In genomic region chr4:152522245-152522644, GRCh38 we compare ENCODE assay signal across 21 cellular contexts. TPM values are rescaled to one million over a fixed set of nuclear protein-coding genes. Genes with fewer than 3 reads are reported as not detected.
DNase-seq lines count a peak whose midpoint lies in the region; ATAC-seq and FAIRE-seq lines count a peak whose summit lies in the region.
"Had no signal": no experiment of that assay in that cellular context is flagged by ENCODE, and none has a peak within 500 bp of the region (broad histone marks: within the 10 kb centered on the region; RNA-seq: fewer than 3 reads in every experiment).

No MANE protein-coding gene starts in this region.

- no peaks in the 10 kb centered on the region for H3K27me3 ChIP-seq in CD4-positive, CD25-positive, alpha-beta regulatory T cell (ENCODE audit: control insufficient read depth, insufficient read depth, low read length)
- no peaks in the 10 kb centered on the region for H3K27me3 ChIP-seq in trophoblast cell (ENCODE audit: insufficient read depth, low read length)
- H3K27me3 ChIP-seq: SJCRH30 had no signal

- peaks cover 0 to 2% (median 0%) of the 10 kb centered on the region in 7 donors for H3K9me3 Mint-ChIP-seq in CD4-positive, CD25-positive, alpha-beta regulatory T cell
- H3K9me3 Mint-ChIP-seq in activated T-helper 17 cell treated with anti-CD3 and anti-CD28 coated beads, Interleukin-2, amount 50 U/mL, for 72 hours: no peaks in the 10 kb centered on the region
- no peaks in the 10 kb centered on the region for H3K9me3 Mint-ChIP-seq in natural killer cell treated with Interleukin-12 subunit alpha and Interleukin-12 subunit beta and Interleukin-15 and Interleukin-18, amount 100 ng/mL, for 72 hours
- H3K9me3 Mint-ChIP-seq: CD8-positive, alpha-beta memory T cell; GM23338 had no signal

- peak overlapping the region; percentile 8 for H3K4me3 ChIP-seq in CD4-positive, CD25-positive, alpha-beta regulatory T cell (ENCODE audit: low read depth, low read length)
- no peak overlapping the region for H3K4me3 ChIP-seq in trophoblast cell (ENCODE audit: low read depth, low read length)
- H3K4me3 ChIP-seq: GM23338, HAP-1, SJCRH30 had no signal

- H2BK5ac ChIP-seq in trophoblast cell (ENCODE audit: low read depth, low read length, poor library complexity): no peak overlapping the region

- H3K4ac ChIP-seq in trophoblast cell (ENCODE audit: low read depth, low read length): no peak overlapping the region

- no peak overlapping the region for H3K23ac ChIP-seq in trophoblast cell (ENCODE audit: low read length)

- no CpG with 5 or more reads among the region's 2 CpGs for WGBS in trophoblast cell (ENCODE audit: extremely low coverage, insufficient coverage, insufficient read length)

- H3K27ac ChIP-seq in CD4-positive, CD25-positive, alpha-beta regulatory T cell (ENCODE audit: insufficient read depth, low read length, poor library complexity, severe bottlenecking): no peak overlapping the region
- no peak overlapping the region for H3K27ac ChIP-seq in trophoblast cell (ENCODE audit: low read depth, low read length)
- H3K27ac ChIP-seq: KMS-11, SJCRH30 had no signal

- H3K14ac ChIP-seq in trophoblast cell (ENCODE audit: low read length): no peak overlapping the region

- H4K12ac ChIP-seq in trophoblast cell (ENCODE audit: low read depth, low read length): no peak overlapping the region

- no peaks in the 10 kb centered on the region for H3K27me3 Mint-ChIP-seq in CD4-positive, CD25-positive, alpha-beta regulatory T cell
- no peaks in the 10 kb centered on the region for H3K27me3 Mint-ChIP-seq in activated T-helper 17 cell treated with anti-CD3 and anti-CD28 coated beads, Interleukin-2, amount 50 U/mL, for 72 hours
- H3K27me3 Mint-ChIP-seq in natural killer cell treated with Interleukin-12 subunit alpha and Interleukin-12 subunit beta and Interleukin-15 and Interleukin-18, amount 100 ng/mL, for 72 hours: no peaks in the 10 kb centered on the region
- H3K27me3 Mint-ChIP-seq: CD8-positive, alpha-beta memory T cell had no signal

- FAIRE-seq in GM19239 (lab: Jason Lieb, UNC): peak; percentile 39
- FAIRE-seq: G401.6, RCC 7860 had no signal

- no peak overlapping the region for H3K18ac ChIP-seq in trophoblast cell (ENCODE audit: low read length)

- no peak overlapping the region for H4K91ac ChIP-seq in trophoblast cell (ENCODE audit: low read depth, low read length)

- no peak overlapping the region for H4K8ac ChIP-seq in trophoblast cell (ENCODE audit: low read depth, low read length)

- no peak overlapping the region for H3K4me2 ChIP-seq in trophoblast cell (ENCODE audit: low read length)
- H3K4me2 ChIP-seq: KMS-11 had no signal

- H2AFZ ChIP-seq in trophoblast cell (ENCODE audit: insufficient read depth, low read length, poor library complexity): no peak overlapping the region
- H2AFZ ChIP-seq: GM23338 had no signal

- H3K79me2 ChIP-seq in trophoblast cell (ENCODE audit: control insufficient read depth, insufficient read depth, low read length, poor library complexity): no peaks in the 10 kb centered on the region

- H3K36me3 ChIP-seq in CD4-positive, CD25-positive, alpha-beta regulatory T cell (ENCODE audit: control insufficient read depth, insufficient read depth, low read length): no peaks in the 10 kb centered on the region
- no peaks in the 10 kb centered on the region for H3K36me3 ChIP-seq in trophoblast cell (ENCODE audit: control insufficient read depth in 1 of 2, insufficient read depth in 2 of 2, low read length in 2 of 2)
- H3K36me3 ChIP-seq: HAP-1, SJCRH30 had no signal

- no peak overlapping the region for H3K27ac Mint-ChIP-seq in CD4-positive, CD25-positive, alpha-beta regulatory T cell
- H3K27ac Mint-ChIP-seq in activated T-helper 17 cell treated with anti-CD3 and anti-CD28 coated beads, Interleukin-2, amount 50 U/mL, for 72 hours: peak overlapping the region; percentile 42
- H3K27ac Mint-ChIP-seq in natural killer cell treated with Interleukin-12 subunit alpha and Interleukin-12 subunit beta and Interleukin-15 and Interleukin-18, amount 100 ng/mL, for 72 hours: peak overlapping the region; percentile 34 to 76
- H3K27ac Mint-ChIP-seq: GM23338 had no signal

- H3K4me1 ChIP-seq in CD4-positive, CD25-positive, alpha-beta regulatory T cell (ENCODE audit: control insufficient read depth, insufficient read depth, low read length, poor library complexity, severe bottlenecking): peaks cover 44% of the 10 kb centered on the region
- no peaks in the 10 kb centered on the region for H3K4me1 ChIP-seq in trophoblast cell (ENCODE audit: control insufficient read depth in 1 of 2, insufficient read depth in 2 of 2, low read length in 2 of 2)
- H3K4me1 ChIP-seq: SJCRH30 had no signal

- no peak for ATAC-seq in CD4-positive, CD25-positive, alpha-beta regulatory T cell (ENCODE audit: low read depth in 2 of 2)
- no peak for ATAC-seq in activated T-helper 17 cell treated with anti-CD3 and anti-CD28 coated beads, Interleukin-2, amount 50 U/mL, for 72 hours (replicated peaks)
- ATAC-seq in natural killer cell treated with Interleukin-12 subunit alpha and Interleukin-12 subunit beta and Interleukin-15 and Interleukin-18, amount 100 ng/mL, for 72 hours: no peak
- ATAC-seq: GM23338 had no signal

- no peak overlapping the region for H2AK5ac ChIP-seq in trophoblast cell (ENCODE audit: low read length)

- H2BK12ac ChIP-seq in trophoblast cell (ENCODE audit: low read length): no peak overlapping the region

- peaks cover 28% of the 10 kb centered on the region for H3K36me3 Mint-ChIP-seq in CD4-positive, CD25-positive, alpha-beta regulatory T cell
- H3K36me3 Mint-ChIP-seq in activated T-helper 17 cell treated with anti-CD3 and anti-CD28 coated beads, Interleukin-2, amount 50 U/mL, for 72 hours (ENCODE audit: low read depth): peaks cover 30% of the 10 kb centered on the region
- peaks cover 9% of the 10 kb centered on the region for H3K36me3 Mint-ChIP-seq in natural killer cell treated with Interleukin-12 subunit alpha and Interleukin-12 subunit beta and Interleukin-15 and Interleukin-18, amount 100 ng/mL, for 72 hours

- H3K4me3 Mint-ChIP-seq in CD4-positive, CD25-positive, alpha-beta regulatory T cell: no peak overlapping the region
- H3K4me3 Mint-ChIP-seq in activated T-helper 17 cell treated with anti-CD3 and anti-CD28 coated beads, Interleukin-2, amount 50 U/mL, for 72 hours: no peak overlapping the region
- no peak overlapping the region for H3K4me3 Mint-ChIP-seq in natural killer cell treated with Interleukin-12 subunit alpha and Interleukin-12 subunit beta and Interleukin-15 and Interleukin-18, amount 100 ng/mL, for 72 hours
- H3K4me3 Mint-ChIP-seq: GM23338 had no signal

- H3K4me1 Mint-ChIP-seq in CD4-positive, CD25-positive, alpha-beta regulatory T cell: peaks cover 55 to 77% (median 67%) of the 10 kb centered on the region in 4 donors
- peaks cover 54% of the 10 kb centered on the region for H3K4me1 Mint-ChIP-seq in activated T-helper 17 cell treated with anti-CD3 and anti-CD28 coated beads, Interleukin-2, amount 50 U/mL, for 72 hours
- peaks cover 47 to 68% of the 10 kb centered on the region in 2 donors for H3K4me1 Mint-ChIP-seq in natural killer cell treated with Interleukin-12 subunit alpha and Interleukin-12 subunit beta and Interleukin-15 and Interleukin-18, amount 100 ng/mL, for 72 hours (ENCODE audit: low read depth in 2 of 2)

- H3K9me3 ChIP-seq in CD4-positive, CD25-positive, alpha-beta regulatory T cell (ENCODE audit: control insufficient read depth in 2 of 2, low read length in 2 of 2): no peaks in the 10 kb centered on the region
- H3K9me3 ChIP-seq in trophoblast cell (ENCODE audit: insufficient read depth, low read depth, low read length): no peaks in the 10 kb centered on the region
- H3K9me3 ChIP-seq: HAP-1, SJCRH30 had no signal

- no peaks in the 10 kb centered on the region for H3K79me1 ChIP-seq in trophoblast cell (ENCODE audit: low read length)

- H3K9ac ChIP-seq in trophoblast cell (ENCODE audit: low read length): no peak overlapping the region
- H3K9ac ChIP-seq: KMS-11 had no signal

- no peak overlapping the region for H2BK120ac ChIP-seq in trophoblast cell (ENCODE audit: insufficient read depth, low read length, poor library complexity)

- no peak for DNase-seq in CD4-positive, CD25-positive, alpha-beta regulatory T cell
- DNase-seq in GM19239 (ENCODE audit: insufficient read length, low spot score) (no peak), NCI-H2227 treated with DMSO at 0.1 percent for 48 hours (lab: John Stamatoyannopoulos, UW) (no peak), GM03348 (ENCODE audit: low spot score) (no peak), trophoblast cell (no peak)
- no peak for DNase-seq in natural killer cell treated with Interleukin-12 subunit alpha and Interleukin-12 subunit beta and Interleukin-15 and Interleukin-18, amount 100 ng/mL, for 72 hours (ENCODE audit: low spot score)
- DNase-seq: AML-193; Calu3; CD8-positive, alpha-beta memory T cell; DMS153; NCI-H1092 treated with DMSO at 0.1 percent for 48 hours; NCI-H1436 treated with DMSO at 0.1 percent for 48 hours; NCI-H1930; NCI-H510A; SJCRH30 had no signal

RNA-seq across cellular contexts. Expression of gene FBXW7, which starts 13.6 kb away (rescaled TPM):
- 146 TPM for total RNA-seq in CD4-positive, CD25-positive, alpha-beta regulatory T cell
- polyA plus RNA-seq in CD4-positive, CD25-positive, alpha-beta regulatory T cell: 10 to 100 TPM; 43.8 to 50.7 (median 47.4) TPM
- total RNA-seq in activated T-helper 17 cell treated with anti-CD3 and anti-CD28 coated beads, Interleukin-2, amount 50 U/mL, for 72 hours: 10 to 100 TPM; 37.4 to 39.6 TPM
- 10 to 100 TPM; 70.9 to 74.1 TPM for total RNA-seq in natural killer cell treated with Interleukin-12 subunit alpha and Interleukin-12 subunit beta and Interleukin-15 and Interleukin-18, amount 100 ng/mL, for 72 hours
- 11.5 and 12.3 TPM in 2 replicates for polyA plus RNA-seq in trophoblast cell (2013)

Comparison
In these comparisons a context has a peak if more than half of its experiments do, and no peak if none do; other contexts are left out.
1. H3K27ac Mint-ChIP-seq: peak in activated T-helper 17 cell treated with anti-CD3 and anti-CD28 coated beads, Interleukin-2, amount 50 U/mL, for 72 hours (single experiment) and natural killer cell treated with Interleukin-12 subunit alpha and Interleukin-12 subunit beta and Interleukin-15 and Interleukin-18, amount 100 ng/mL, for 72 hours (2 of 2); none in CD4-positive, CD25-positive, alpha-beta regulatory T cell (0 of 3).